ENCODE assay signal across 8 cellular contexts in genomic region chr17:63826468-63827001, GRCh38. TPM values are rescaled to one million over a fixed set of nuclear protein-coding genes. Genes with fewer than 3 reads are reported as not detected.
A peak's percentile ranks its signal among the peaks of the same experiment; 100 is the strongest.
DNase-seq lines count a peak whose midpoint lies in the region; ATAC-seq, FAIRE-seq and TF ChIP-seq lines count a peak whose summit lies in the region.

No MANE protein-coding gene starts in this region.

- 0 to 1% methylated on average over 31 of the region's 31 CpGs for WGBS in pancreas, 2 donors

- peaks cover 0 to 3% (median 0%) of the 10 kb centered on the region in 7 donors for H3K9me3 Mint-ChIP-seq in CD4-positive, CD25-positive, alpha-beta regulatory T cell

- H3K27me3 ChIP-seq in CD4-positive, CD25-positive, alpha-beta regulatory T cell (ENCODE audit: control insufficient read depth, insufficient read depth, low read length), result no peaks in the 10 kb centered on the region
- H3K27me3 ChIP-seq in WERI-Rb-1 (ENCODE audit: insufficient read depth, low read depth, severe bottlenecking) (no peaks in the 10 kb centered on the region), pancreas (no peaks in the 10 kb centered on the region)

- peak overlapping the region; percentile 97 to 100 (median 99) for H3K27ac Mint-ChIP-seq in CD4-positive, CD25-positive, alpha-beta regulatory T cell

- peaks cover 6 to 79% (median 49%) of the 10 kb centered on the region in 4 donors for H3K4me1 Mint-ChIP-seq in CD4-positive, CD25-positive, alpha-beta regulatory T cell

- peaks cover 62% of the 10 kb centered on the region for H3K36me3 ChIP-seq in CD4-positive, CD25-positive, alpha-beta regulatory T cell (ENCODE audit: control insufficient read depth, insufficient read depth, low read length)
- peaks cover 80% of the 10 kb centered on the region for H3K36me3 ChIP-seq in WERI-Rb-1
- peaks cover 0 to 55% (median 33%) of the 10 kb centered on the region in 3 donors for H3K36me3 ChIP-seq in pancreas

- H3K9me3 ChIP-seq in CD4-positive, CD25-positive, alpha-beta regulatory T cell (ENCODE audit: control insufficient read depth in 2 of 2, low read length in 2 of 2), result no peaks in the 10 kb centered on the region
- H3K9me3 ChIP-seq in WERI-Rb-1 (ENCODE audit: severe bottlenecking) (no peaks in the 10 kb centered on the region), pancreas (no peaks in the 10 kb centered on the region)

- H3K27me3 Mint-ChIP-seq in CD4-positive, CD25-positive, alpha-beta regulatory T cell, result no peaks in the 10 kb centered on the region

- intact Hi-C loops in pancreas (cut with DNase I), result no loop called here

- no peak for TF ChIP-seq POLR2A in erythroblast (IDR thresholded peaks at IDR 0.05; ENCODE audit: low read length)

- peaks cover 65% of the 10 kb centered on the region for H3K36me3 Mint-ChIP-seq in CD4-positive, CD25-positive, alpha-beta regulatory T cell

- FAIRE-seq in pancreas (lab: Jason Lieb, UNC), result no peak

- H3K4me3 ChIP-seq in CD4-positive, CD25-positive, alpha-beta regulatory T cell (ENCODE audit: low read depth, low read length), result peak overlapping the region; percentile 92
- H3K4me3 ChIP-seq in WERI-Rb-1 (ENCODE audit: low read depth, low read length) (peak overlapping the region; percentile 71), foreskin fibroblast (ENCODE audit: low read depth in 1 of 2, low read length in 2 of 2) (peak overlapping the region; percentile 59 to 98), pancreas (peak overlapping the region; percentile 81 to 96 (median 93))

- TF ChIP-seq CTCF in WERI-Rb-1 (IDR thresholded peaks at IDR 0.05; ENCODE audit: low read depth, low read length), result no peak
- no peak for TF ChIP-seq CTCF in foreskin fibroblast (IDR thresholded peaks at IDR 0.05; ENCODE audit: low read depth, low read length)
- no peak for TF ChIP-seq CTCF in pancreas (IDR thresholded peaks at IDR 0.05)

- peak overlapping the region; percentile 92 to 99 (median 96) for H3K4me3 Mint-ChIP-seq in CD4-positive, CD25-positive, alpha-beta regulatory T cell

- peaks cover 53% of the 10 kb centered on the region for H3K4me1 ChIP-seq in CD4-positive, CD25-positive, alpha-beta regulatory T cell (ENCODE audit: control insufficient read depth, insufficient read depth, low read length, poor library complexity, severe bottlenecking)
- H3K4me1 ChIP-seq in pancreas, result peaks cover 4 to 21% (median 21%) of the 10 kb centered on the region in 3 donors

- H3K27ac ChIP-seq in CD4-positive, CD25-positive, alpha-beta regulatory T cell (ENCODE audit: insufficient read depth, low read length, poor library complexity, severe bottlenecking), result peak overlapping the region; percentile 92
- H3K27ac ChIP-seq in WERI-Rb-1 (peak overlapping the region; percentile 98), pancreas (peak overlapping the region; percentile 73 to 91 (median 82))

- DNase-seq in CD4-positive, CD25-positive, alpha-beta regulatory T cell, result no peak
- DNase-seq in WERI-Rb-1 (no peak), foreskin fibroblast (peak in 1 of 2 donors; percentile 58), pancreas (peak in 2 of 6 donors; percentile 26 to 60), erythroblast (lab: John Stamatoyannopoulos, UW) (no peak), SW 1271 (lab: John Stamatoyannopoulos, UW) (no peak)

- ATAC-seq in CD4-positive, CD25-positive, alpha-beta regulatory T cell (ENCODE audit: low read depth in 2 of 2), result peak in 1 of 2 donors; percentile 3
- peak; percentile 2 for ATAC-seq in HG02610 (IDR thresholded peaks at IDR 0.05; ENCODE audit: unreplicated experiment)
- ATAC-seq in pancreas, result peak; percentile 3 to 11 (median 5)
- no peak for ATAC-seq in GM21360 (IDR thresholded peaks at IDR 0.05; ENCODE audit: unreplicated experiment)

RNA-seq across cellular contexts. Expression of gene PSMC5, which starts 0.7 kb away (rescaled TPM):
- total RNA-seq in CD4-positive, CD25-positive, alpha-beta regulatory T cell, result 84.8 TPM
- polyA plus RNA-seq in CD4-positive, CD25-positive, alpha-beta regulatory T cell, result 100 to 1,000 TPM; 140 to 222 (median 169) TPM
- 10 to 100 TPM; 36.5 to 61.1 (median 53.0) TPM for total RNA-seq in pancreas
- polyA plus RNA-seq in pancreas, result 100 to 1,000 TPM; 109 to 154 TPM

RNA-seq across cellular contexts. Expression of gene FTSJ3, which starts 0.9 kb away (rescaled TPM):
- 39.4 TPM for total RNA-seq in CD4-positive, CD25-positive, alpha-beta regulatory T cell
- polyA plus RNA-seq in CD4-positive, CD25-positive, alpha-beta regulatory T cell, result 10 to 100 TPM; 19.9 to 25.0 (median 23.1) TPM
- 10 to 100 TPM in 5 of 6 donors, 1 to 10 TPM in 1; 8.6 to 23.0 (median 12.8) TPM for total RNA-seq in pancreas
- 10 to 100 TPM; 20.4 to 24.0 TPM for polyA plus RNA-seq in pancreas

RNA-seq across cellular contexts. Expression of gene SMARCD2, which starts 15.9 kb away (rescaled TPM):
- 132 TPM for total RNA-seq in CD4-positive, CD25-positive, alpha-beta regulatory T cell
- 100 to 1,000 TPM; 104 to 149 (median 113) TPM for polyA plus RNA-seq in CD4-positive, CD25-positive, alpha-beta regulatory T cell
- 10 to 100 TPM; 37.6 to 57.3 (median 47.2) TPM for total RNA-seq in pancreas
- polyA plus RNA-seq in pancreas, result 10 to 100 TPM; 38.8 to 51.2 TPM

RNA-seq across cellular contexts. Expression of gene CSH2, which starts 46.9 kb away (rescaled TPM):
- 3.8 TPM for total RNA-seq in CD4-positive, CD25-positive, alpha-beta regulatory T cell
- polyA plus RNA-seq in CD4-positive, CD25-positive, alpha-beta regulatory T cell, result not detected
- not detected for total RNA-seq in pancreas
- polyA plus RNA-seq in pancreas, result not detected

RNA-seq across cellular contexts. Expression of gene DDX42, which starts 52.6 kb away (rescaled TPM):
- total RNA-seq in CD4-positive, CD25-positive, alpha-beta regulatory T cell, result 94.3 TPM
- polyA plus RNA-seq in CD4-positive, CD25-positive, alpha-beta regulatory T cell, result 10 to 100 TPM in 2 of 4 donors, 1 to 10 TPM in 2; 8.2 to 14.7 (median 11.4) TPM
- 10 to 100 TPM; 52.6 to 90.4 (median 68.1) TPM for total RNA-seq in pancreas
- 10 to 100 TPM; 81.5 to 84.0 TPM for polyA plus RNA-seq in pancreas
